ENCODE assay signal across 7 cellular contexts in genomic region chr5:88407341-88407740, GRCh38.
"Had no signal": no experiment of that assay in that cellular context is flagged by ENCODE, and none has a peak within 500 bp of the region (broad histone marks: within the 10 kb centered on the region; RNA-seq: fewer than 3 reads in every experiment).

No MANE protein-coding gene starts in this region.

- DNase-seq: H9, HCEC 1CT, HFFc6, KG1 had no signal

- ATAC-seq: GM23338, HepG2 had no signal

- H3K4me3 Mint-ChIP-seq: GM23338, H9, HFFc6, IgD-negative memory B cell had no signal

- H3K4me1 Mint-ChIP-seq: IgD-negative memory B cell had no signal

- H3K27ac Mint-ChIP-seq: GM23338, H9, HFFc6, IgD-negative memory B cell had no signal

- H3K27me3 Mint-ChIP-seq: IgD-negative memory B cell had no signal

- H3K36me3 Mint-ChIP-seq: IgD-negative memory B cell had no signal

- H3K9me3 Mint-ChIP-seq: GM23338, H9, HFFc6, IgD-negative memory B cell had no signal
